Comparison of ENCODE assay signal across 12 cellular contexts in the genomic region with DNA sequence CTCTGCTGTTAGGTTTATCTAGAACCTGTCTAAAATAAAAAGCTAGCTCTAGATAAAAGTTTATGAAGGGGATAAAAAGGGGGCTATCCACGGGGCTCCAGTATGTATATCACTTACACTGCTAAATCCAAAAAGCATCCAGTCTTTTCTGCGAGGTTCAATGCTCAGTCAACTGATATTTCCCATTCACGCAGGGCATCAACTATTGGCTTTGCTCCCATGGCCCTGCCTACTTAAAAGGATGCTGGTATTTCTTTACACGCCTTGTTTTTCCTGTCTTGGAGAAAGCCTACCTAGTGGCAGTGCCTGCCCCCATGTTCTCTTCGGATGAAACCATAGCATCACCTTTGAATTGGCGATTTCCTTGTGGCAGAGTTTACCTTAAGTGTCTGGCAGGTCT. TPM values are rescaled to one million over a fixed set of nuclear protein-coding genes. Genes with fewer than 3 reads are reported as not detected.
DNase-seq lines count a peak whose midpoint lies in the region; ATAC-seq and TF ChIP-seq lines count a peak whose summit lies in the region.
"Had no signal": no experiment of that assay in that cellular context is flagged by ENCODE, and none has a peak within 500 bp of the region (broad histone marks: within the 10 kb centered on the region; RNA-seq: fewer than 3 reads in every experiment).

No MANE protein-coding gene starts in this region.

- H3K27ac ChIP-seq in right atrium auricular region, result peak overlapping the region; percentile 38 to 52
- H3K27ac ChIP-seq in ascending aorta, result peak overlapping the region; percentile 41 to 96
- peak overlapping the region; percentile 46 for H3K27ac ChIP-seq in lower lobe of right lung
- H3K27ac ChIP-seq in transverse colon, result peak overlapping the region in 3 of 4 donors; percentile 2 to 90 (median 22)

- H3K9me3 ChIP-seq in right atrium auricular region (no peaks in the 10 kb centered on the region), ascending aorta (no peaks in the 10 kb centered on the region), lower lobe of right lung (no peaks in the 10 kb centered on the region), transverse colon (no peaks in the 10 kb centered on the region)

- no peak for TF ChIP-seq POLR2A in transverse colon (IDR thresholded peaks at IDR 0.05)

- no peak for ATAC-seq in lower lobe of right lung
- ATAC-seq: activated CD8-positive, alpha-beta memory T cell treated with anti-CD3 and anti-CD28 coated beads, Interleukin-2, amount 10 ng/mL, durations not matched to agents 7 days and 5 days had no signal

- H3K36me3 ChIP-seq in right atrium auricular region (peaks cover 10% of the 10 kb centered on the region), ascending aorta (peaks cover 12 to 39% of the 10 kb centered on the region in 2 donors), lower lobe of right lung (peaks cover 26% of the 10 kb centered on the region), transverse colon (no peaks in the 10 kb centered on the region)

- intact Hi-C loops in cardiac septum (cut with DNase I), result loop anchor here (2.0 to 5.0 kb wide), 2 partner anchors 20 to 34 kb away; no protein-coding TSS in a partner anchor
- intact Hi-C loops in ascending aorta (cut with DNase I), result no loop called here
- intact Hi-C loops in lower lobe of right lung (cut with DNase I), result no loop called here
- intact Hi-C loops in transverse colon (cut with DNase I; ENCODE audit: low total_unique reads), result no loop called here

- TF ChIP-seq CTCF in right atrium auricular region (IDR thresholded peaks at IDR 0.05), result no peak
- no peak for TF ChIP-seq CTCF in ascending aorta (IDR thresholded peaks at IDR 0.05)
- TF ChIP-seq CTCF in lower lobe of right lung (IDR thresholded peaks at IDR 0.05), result no peak
- no peak for TF ChIP-seq CTCF in transverse colon (IDR thresholded peaks at IDR 0.05)

- peaks cover 0 to 93% of the 10 kb centered on the region in 2 donors for H3K4me1 ChIP-seq in right atrium auricular region
- H3K4me1 ChIP-seq in ascending aorta, result peaks cover 9 to 58% of the 10 kb centered on the region in 2 donors
- H3K4me1 ChIP-seq in lower lobe of right lung, result peaks cover 93% of the 10 kb centered on the region
- H3K4me1 ChIP-seq in transverse colon, result peaks cover 15 to 45% (median 37%) of the 10 kb centered on the region in 4 donors

- H3K27me3 ChIP-seq in right atrium auricular region, result no peaks in the 10 kb centered on the region
- H3K27me3 ChIP-seq in ascending aorta, result no peaks in the 10 kb centered on the region
- H3K27me3 ChIP-seq in lower lobe of right lung (ENCODE audit: low read depth), result no peaks in the 10 kb centered on the region
- no peaks in the 10 kb centered on the region for H3K27me3 ChIP-seq in transverse colon

- no peak for TF ChIP-seq EP300 in transverse colon (IDR thresholded peaks at IDR 0.05; ENCODE audit: low read depth)

- in situ Hi-C loops in transverse colon (cut with MboI; ENCODE audit: low pct_ligation_motif_present in 1 of 4, low pct_unique_long_range_greater_than_20kb in 1 of 4, low sequenced_read_pairs in 3 of 4), result no loop called here

- no peak for DNase-seq in right atrium auricular region (ENCODE audit: low spot score)
- no peak for DNase-seq in cardiac septum (ENCODE audit: low spot score)
- DNase-seq in ascending aorta (ENCODE audit: low spot score in 2 of 2), result no peak
- no peak for DNase-seq in lower lobe of right lung
- DNase-seq in transverse colon, result no peak
- DNase-seq in stimulated activated CD4-positive, alpha-beta T cell treated with anti-CD3 and anti-CD28 coated beads, Interleukin-2, amount 100 ng/mL, for 48 hours, result no peak
- DNase-seq in T1000 (lab: John Stamatoyannopoulos, UW), result no peak
- DNase-seq in DMS153 treated with DMSO at 0.1 percent for 48 hours (lab: John Stamatoyannopoulos, UW; ENCODE audit: unreplicated experiment), result no peak
- DNase-seq: activated CD4-positive, alpha-beta T cell treated with anti-CD3 and anti-CD28 coated beads for 1 hour; activated CD8-positive, alpha-beta memory T cell treated with anti-CD3 and anti-CD28 coated beads, Interleukin-2, amount 10 ng/mL, durations not matched to agents 7 days and 5 days; activated effector memory CD4-positive, alpha-beta T cell treated with Interleukin-2 at 50 U/mL for 16 hours; GOT3 had no signal

- no peak overlapping the region for H3K4me3 ChIP-seq in right atrium auricular region
- H3K4me3 ChIP-seq in ascending aorta, result no peak overlapping the region
- H3K4me3 ChIP-seq in lower lobe of right lung, result no peak overlapping the region
- no peak overlapping the region for H3K4me3 ChIP-seq in transverse colon

- WGBS in transverse colon (ENCODE audit: low coverage in 1 of 2), 2 donors, result 62 to 65% methylated on average over 6 of the region's 6 CpGs

RNA-seq across cellular contexts. Expression of gene SPRY4, which starts 8.1 kb away (rescaled TPM):
- 10 to 100 TPM; 19.9 to 33.7 TPM for total RNA-seq in right atrium auricular region
- 20.6 TPM for total RNA-seq in cardiac septum
- 111 TPM for total RNA-seq in ascending aorta
- 42.7 TPM for total RNA-seq in lower lobe of right lung
- total RNA-seq in transverse colon, result 10 to 100 TPM in 3 of 4 donors, 1 to 10 TPM in 1; 8.2 to 19.3 (median 15.7) TPM
